In the genomic region with DNA sequence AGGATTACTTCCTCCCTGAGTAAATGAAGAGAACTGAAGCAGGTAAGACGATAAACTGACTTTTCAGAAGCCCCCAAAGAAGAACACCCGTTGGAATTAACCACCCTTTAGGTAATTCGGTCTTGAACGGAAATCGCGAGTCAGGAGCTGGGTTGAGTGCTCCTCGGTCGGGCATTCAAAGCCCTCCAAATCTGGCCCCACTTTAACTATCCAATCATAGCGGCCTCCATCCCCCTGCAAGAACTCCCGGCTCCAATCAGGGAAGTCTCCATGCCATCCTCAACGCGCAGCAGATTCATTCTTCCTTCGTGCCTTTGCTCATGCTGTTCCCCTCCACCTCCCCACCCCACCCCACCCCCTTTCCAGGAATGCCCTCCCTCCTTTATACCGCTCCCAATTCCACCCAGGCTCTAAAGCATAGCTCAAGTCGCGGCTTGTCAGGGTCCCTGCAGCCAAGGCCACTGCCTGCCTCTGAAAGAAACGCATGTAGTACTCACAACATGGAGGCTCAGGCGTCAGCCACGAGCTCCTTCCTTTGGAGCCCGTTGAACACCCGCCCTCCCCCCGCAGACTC, we compare ENCODE assay signal across 8 cellular contexts. TPM values are rescaled to one million over a fixed set of nuclear protein-coding genes. Genes with fewer than 3 reads are reported as not detected.
DNase-seq lines count a peak whose midpoint lies in the region; ATAC-seq and TF ChIP-seq lines count a peak whose summit lies in the region.

No MANE protein-coding gene starts in this region.

- peaks cover 26% of the 10 kb centered on the region for H3K4me1 ChIP-seq in effector memory CD4-positive, alpha-beta T cell (ENCODE audit: control insufficient read depth, insufficient read depth, low read length, poor library complexity, severe bottlenecking)
- peaks cover 0 to 10% of the 10 kb centered on the region in 2 donors for H3K4me1 ChIP-seq in lung (ENCODE audit: control insufficient read depth in 2 of 2, insufficient read depth in 2 of 2, low read length in 2 of 2)

- no peaks in the 10 kb centered on the region for H3K9me3 ChIP-seq in AG04450 (ENCODE audit: control insufficient read depth, insufficient read depth, low read length)
- no peaks in the 10 kb centered on the region for H3K9me3 ChIP-seq in effector memory CD4-positive, alpha-beta T cell (ENCODE audit: control insufficient read depth, low read length)
- no peaks in the 10 kb centered on the region for H3K9me3 ChIP-seq in lung (ENCODE audit: control insufficient read depth in 2 of 2, insufficient read depth in 1 of 2, low read length in 1 of 2)

- POLR2A ChIA-PET in AG04450 (lab: Yijun Ruan, JAX), result interaction anchor here (0.6 kb wide), 1 partner anchor 97 kb away, joined by 3 read pairs; no protein-coding TSS in a partner anchor

- DNase-seq in AG04450 (ENCODE audit: low read depth, low spot score), result peak; percentile 23
- DNase-seq in NCI-H345 (lab: John Stamatoyannopoulos, UW), result peak; percentile 81
- DNase-seq in activated CD4-positive, alpha-beta T cell treated with anti-CD3 and anti-CD28 coated beads, Interleukin-2, amount 50 U/mL, for 24 hours (ENCODE audit: low read depth in 1 of 2, low spot score in 1 of 2), result peak; percentile 2 to 5
- no peak for DNase-seq in effector memory CD4-positive, alpha-beta T cell
- DNase-seq in lung (ENCODE audit: low spot score), result peak; percentile 69
- peak; percentile 54 for DNase-seq in stimulated activated CD8-positive, alpha-beta memory T cell treated with anti-CD3 and anti-CD28 coated beads, Interleukin-4, amount 100 ng/mL, for 48 hours

- H3K36me3 ChIP-seq in effector memory CD4-positive, alpha-beta T cell (ENCODE audit: control insufficient read depth, insufficient read depth, low read length), result no peaks in the 10 kb centered on the region
- H3K36me3 ChIP-seq in lung (ENCODE audit: control insufficient read depth in 2 of 2, insufficient read depth in 2 of 2, low read length in 2 of 2), result no peaks in the 10 kb centered on the region

- CTCF ChIA-PET in AG04450 (lab: Charles Lee), result interaction anchor here (0.6 to 2.4 kb wide), 13 partner anchors 8 to 1115 kb away, joined by 3 to 19 read pairs (median 4); no protein-coding TSS in a partner anchor

- H3K4me3 ChIP-seq in AG04450 (ENCODE audit: low read depth, low read length) (peak overlapping the region; percentile 75), lung (peak overlapping the region; percentile 94)
- peak overlapping the region; percentile 63 for H3K4me3 ChIP-seq in effector memory CD4-positive, alpha-beta T cell (ENCODE audit: insufficient read depth, low read depth, low read length, poor library complexity, severe bottlenecking)

- H3K27ac ChIP-seq in AG04450 (ENCODE audit: low read depth, low read length) (peak overlapping the region; percentile 49), lung (ENCODE audit: low read depth in 1 of 2, low read length in 1 of 2) (peak overlapping the region; percentile 81 to 95)
- H3K27ac ChIP-seq in effector memory CD4-positive, alpha-beta T cell (ENCODE audit: insufficient read depth, low read length, poor library complexity, severe bottlenecking), result peak overlapping the region; percentile 60

- ATAC-seq in GM19035 (IDR thresholded peaks at IDR 0.05; ENCODE audit: unreplicated experiment) (peak; percentile 5), lung (ENCODE audit: insufficient read depth, low FRiP score) (peak; percentile 44), HG02571 (IDR thresholded peaks at IDR 0.05; ENCODE audit: unreplicated experiment) (no peak)

- 1 to 2% methylated on average over 22 of the region's 22 CpGs for WGBS in lung, 2 donors

- TF ChIP-seq CTCF in AG04450 (IDR thresholded peaks at IDR 0.05; ENCODE audit: low read depth, low read length), result no peak
- TF ChIP-seq CTCF in lung (IDR thresholded peaks at IDR 0.05; ENCODE audit: control extremely low read depth, extremely low read depth), result no peak

- no peaks in the 10 kb centered on the region for H3K27me3 ChIP-seq in AG04450 (ENCODE audit: control insufficient read depth, insufficient read depth, low read length)
- H3K27me3 ChIP-seq in effector memory CD4-positive, alpha-beta T cell (replicated peaks; ENCODE audit: control insufficient read depth, insufficient read depth, low read length, poor library complexity, severe bottlenecking), result no peaks in the 10 kb centered on the region
- no peaks in the 10 kb centered on the region for H3K27me3 ChIP-seq in lung (ENCODE audit: control insufficient read depth, insufficient read depth)

RNA-seq across cellular contexts. Expression of gene RFX7, which starts 0.6 kb away (rescaled TPM):
- polyA plus RNA-seq in AG04450 (2011; rRNA removed) (9.1 and 10.5 TPM in 2 replicates), lung (1 to 10 TPM; 2.6 TPM)
- 32.9 and 37.7 TPM in 2 replicates for polyA minus RNA-seq in AG04450 (2011; rRNA and poly(A)+ RNA removed)
- total RNA-seq in lung, result 10 to 100 TPM; 11.9 to 14.8 TPM

Comparison
In these comparisons a context has a peak if more than half of its experiments do, and no peak if none do; other contexts are left out.
1. DNase-seq: peak in AG04450 (single experiment), NCI-H345 (single experiment), activated CD4-positive, alpha-beta T cell treated with anti-CD3 and anti-CD28 coated beads, Interleukin-2, amount 50 U/mL, for 24 hours (2 of 2), lung (single experiment) and stimulated activated CD8-positive, alpha-beta memory T cell treated with anti-CD3 and anti-CD28 coated beads, Interleukin-4, amount 100 ng/mL, for 48 hours (single experiment); none in effector memory CD4-positive, alpha-beta T cell (0 of 3).
2. Peak in every context shown above with its lines, with median percentiles within 50 percentile points of each other: H3K27ac ChIP-seq and H3K4me3 ChIP-seq.